ENCODE assay signal across 17 cellular contexts in the genomic region with DNA sequence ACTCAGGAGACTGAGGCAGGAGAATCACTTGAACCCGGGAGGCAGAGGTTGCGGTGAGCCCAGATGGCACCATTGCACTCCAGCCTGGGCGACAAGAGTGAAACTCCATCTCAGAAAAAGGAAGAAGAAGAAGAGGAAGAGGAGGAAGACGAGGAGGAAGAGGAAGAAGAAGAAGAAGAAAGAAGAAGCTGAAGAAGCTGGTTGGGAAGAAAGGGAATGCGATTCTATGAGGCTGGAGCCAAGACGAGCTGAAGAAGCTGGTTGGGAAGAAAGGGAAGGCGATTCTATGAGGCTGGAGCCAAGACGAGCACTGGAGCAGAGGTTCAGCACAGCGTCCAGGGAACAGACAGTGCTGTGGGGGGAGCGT. TPM values are rescaled to one million over a fixed set of nuclear protein-coding genes. Genes with fewer than 3 reads are reported as not detected.
DNase-seq lines count a peak whose midpoint lies in the region; ATAC-seq and TF ChIP-seq lines count a peak whose summit lies in the region.
"Had no signal": no experiment of that assay in that cellular context is flagged by ENCODE, and none has a peak within 500 bp of the region (broad histone marks: within the 10 kb centered on the region; RNA-seq: fewer than 3 reads in every experiment).

No MANE protein-coding gene starts in this region.

- H3K4ac ChIP-seq in mesendoderm (ENCODE audit: low read depth, low read length), result no peak overlapping the region

- no peak overlapping the region for H3K27ac ChIP-seq in mesendoderm (ENCODE audit: low read depth, low read length)
- H3K27ac ChIP-seq in vagina, result peak overlapping the region; percentile 69

- TF ChIP-seq POLR2A in vagina (IDR thresholded peaks at IDR 0.05), result no peak

- no peaks in the 10 kb centered on the region for H3K79me1 ChIP-seq in mesendoderm (ENCODE audit: low read length)

- no peak overlapping the region for H3K18ac ChIP-seq in mesendoderm (ENCODE audit: low read length)

- H3K27me3 ChIP-seq in mesendoderm (ENCODE audit: insufficient read depth, low read length, poor library complexity) (no peaks in the 10 kb centered on the region), vagina (no peaks in the 10 kb centered on the region)

- H3K23ac ChIP-seq in mesendoderm (ENCODE audit: low read length), result no peak overlapping the region

- no peaks in the 10 kb centered on the region for H3K36me3 ChIP-seq in mesendoderm (ENCODE audit: control insufficient read depth, insufficient read depth, low read length)
- H3K36me3 ChIP-seq in vagina, result no peaks in the 10 kb centered on the region

- intact Hi-C loops in vagina (cut with DNase I), result loop anchor here (5.0 kb wide), 1 partner anchor 234 kb away; no protein-coding TSS in a partner anchor

- H3K9me3 ChIP-seq in vagina, result no peaks in the 10 kb centered on the region

- H3K4me2 ChIP-seq in mesendoderm (ENCODE audit: low read length), result no peak overlapping the region

- no peaks in the 10 kb centered on the region for H3K79me2 ChIP-seq in mesendoderm (ENCODE audit: control insufficient read depth, insufficient read depth, low read length)

- H3K27ac Mint-ChIP-seq in activated T-helper 17 cell treated with anti-CD3 and anti-CD28 coated beads, Interleukin-2, amount 50 U/mL, for 72 hours, result peak overlapping the region; percentile 31

- peak; percentile 17 for DNase-seq in activated effector memory CD4-positive, alpha-beta T cell treated with anti-CD3 and anti-CD28 coated beads, Interleukin-2, amount 50 U/mL, for 16 hours
- no peak for DNase-seq in activated effector memory CD4-positive, alpha-beta T cell treated with Interleukin-2 at 50 U/mL for 16 hours
- DNase-seq in mesendoderm (no peak), vagina (ENCODE audit: extremely low spot score in 2 of 2) (no peak), islet precursor cell (no peak), NCI-H187 (lab: John Stamatoyannopoulos, UW) (no peak)
- DNase-seq: DMS 273 treated with DMSO at 0.1 percent for 48 hours, GDM1, KBM-7, NCI-H1105, NCI-H1930, NCI-H2171, NCI-H446, NCI-H774 had no signal

- TF ChIP-seq CTCF in vagina (IDR thresholded peaks at IDR 0.05), result no peak

- peak overlapping the region; percentile 15 for H3K56ac ChIP-seq in mesendoderm (ENCODE audit: low read length)

- no peak overlapping the region for H2BK5ac ChIP-seq in mesendoderm (ENCODE audit: low read length)

- H3K9me3 Mint-ChIP-seq in activated T-helper 17 cell treated with anti-CD3 and anti-CD28 coated beads, Interleukin-2, amount 50 U/mL, for 72 hours, result no peaks in the 10 kb centered on the region

- no peak overlapping the region for H3K4me3 ChIP-seq in mesendoderm (ENCODE audit: low read length)
- H3K4me3 ChIP-seq in vagina, result no peak overlapping the region
- H3K4me3 ChIP-seq: GM12878 had no signal

- H3K27me3 Mint-ChIP-seq in activated T-helper 17 cell treated with anti-CD3 and anti-CD28 coated beads, Interleukin-2, amount 50 U/mL, for 72 hours, result peaks cover 3% of the 10 kb centered on the region

- H3K36me3 Mint-ChIP-seq in activated T-helper 17 cell treated with anti-CD3 and anti-CD28 coated beads, Interleukin-2, amount 50 U/mL, for 72 hours (ENCODE audit: low read depth), result no peaks in the 10 kb centered on the region

- no peak overlapping the region for H2BK15ac ChIP-seq in mesendoderm (replicated peaks; ENCODE audit: low read depth)

- no peak for ATAC-seq in activated T-helper 17 cell treated with anti-CD3 and anti-CD28 coated beads, Interleukin-2, amount 50 U/mL, for 72 hours (replicated peaks)
- no peak for ATAC-seq in GM21825 (IDR thresholded peaks at IDR 0.05; ENCODE audit: unreplicated experiment)

- no peaks in the 10 kb centered on the region for H3K4me1 ChIP-seq in mesendoderm (ENCODE audit: control insufficient read depth, low read depth, low read length)
- H3K4me1 ChIP-seq in vagina, result peaks cover 18% of the 10 kb centered on the region

- no peak overlapping the region for H4K5ac ChIP-seq in mesendoderm (ENCODE audit: low read length)

- H3K9ac ChIP-seq in mesendoderm (ENCODE audit: low read length), result no peak overlapping the region

- no peak overlapping the region for H2BK120ac ChIP-seq in mesendoderm (ENCODE audit: low read depth, low read length)

- no peak overlapping the region for H3K4me3 Mint-ChIP-seq in activated T-helper 17 cell treated with anti-CD3 and anti-CD28 coated beads, Interleukin-2, amount 50 U/mL, for 72 hours

- no CpG with 5 or more reads among the region's 10 CpGs for WGBS in mesendoderm (ENCODE audit: extremely low coverage, insufficient coverage, low lambda C conversion rate)

- H2AK5ac ChIP-seq in mesendoderm (ENCODE audit: low read length), result no peak overlapping the region

- H3K4me1 Mint-ChIP-seq in activated T-helper 17 cell treated with anti-CD3 and anti-CD28 coated beads, Interleukin-2, amount 50 U/mL, for 72 hours, result peaks cover 4% of the 10 kb centered on the region

- H4K8ac ChIP-seq in mesendoderm (ENCODE audit: low read depth, low read length), result no peak overlapping the region

RNA-seq across cellular contexts. Expression of gene TAF1B, which starts 30.3 kb away (rescaled TPM):
- total RNA-seq in activated T-helper 17 cell treated with anti-CD3 and anti-CD28 coated beads, Interleukin-2, amount 50 U/mL, for 72 hours, result 10 to 100 TPM; 29.8 to 41.1 TPM
- 26.0 TPM for polyA plus RNA-seq in mesendoderm (2013, experiment 1 of 2)
- 25.3 TPM for polyA plus RNA-seq in mesendoderm (2013, experiment 2 of 2)
- total RNA-seq in vagina, result 20.1 TPM
